In genomic region chr4:181330654-181331595, GRCh38 we compare ENCODE assay signal across 18 cellular contexts.
"Had no signal": no experiment of that assay in that cellular context is flagged by ENCODE, and none has a peak within 500 bp of the region (broad histone marks: within the 10 kb centered on the region; RNA-seq: fewer than 3 reads in every experiment).

No MANE protein-coding gene starts in this region.

- H3K9me3 ChIP-seq: ascending aorta, esophagus muscularis mucosa, tibial artery, vagina had no signal

- H3K4me3 ChIP-seq: ascending aorta, esophagus muscularis mucosa, tibial artery, vagina had no signal

- H3K27me3 Mint-ChIP-seq: activated CD4-positive, alpha-beta memory T cell treated with anti-CD3 and anti-CD28 coated beads, Interleukin-2, amount 10 ng/mL, durations not matched to agents 7 days and 5 days; activated naive CD4-positive, alpha-beta T cell treated with anti-CD3 and anti-CD28 coated beads, Interleukin-2, amount 10 ng/mL, durations not matched to agents 7 days and 5 days had no signal

- H3K36me3 ChIP-seq: ascending aorta, esophagus muscularis mucosa, tibial artery, vagina had no signal

- H3K9me3 Mint-ChIP-seq: nephron had no signal

- H3K4me1 ChIP-seq: ascending aorta, esophagus muscularis mucosa, tibial artery, vagina had no signal

- H3K36me3 Mint-ChIP-seq: activated naive CD4-positive, alpha-beta T cell treated with anti-CD3 and anti-CD28 coated beads, Interleukin-2, amount 10 ng/mL, durations not matched to agents 7 days and 5 days had no signal

- H3K4me1 Mint-ChIP-seq: activated CD4-positive, alpha-beta memory T cell treated with anti-CD3 and anti-CD28 coated beads, Interleukin-2, amount 10 ng/mL, durations not matched to agents 7 days and 5 days; activated naive CD4-positive, alpha-beta T cell treated with anti-CD3 and anti-CD28 coated beads, Interleukin-2, amount 10 ng/mL, durations not matched to agents 7 days and 5 days had no signal

- H3K27ac Mint-ChIP-seq: activated CD4-positive, alpha-beta memory T cell treated with anti-CD3 and anti-CD28 coated beads, Interleukin-2, amount 10 ng/mL, durations not matched to agents 7 days and 5 days; activated naive CD4-positive, alpha-beta T cell treated with anti-CD3 and anti-CD28 coated beads, Interleukin-2, amount 10 ng/mL, durations not matched to agents 7 days and 5 days; nephron; T-helper 2 cell treated with Interferon-gamma antibody and Interleukin-4, amounts not matched to agents 5 μg/mL and 100 μg/mL, for 36 hours had no signal

- H3K4me3 Mint-ChIP-seq: activated CD4-positive, alpha-beta memory T cell treated with anti-CD3 and anti-CD28 coated beads, Interleukin-2, amount 10 ng/mL, durations not matched to agents 7 days and 5 days; activated naive CD4-positive, alpha-beta T cell treated with anti-CD3 and anti-CD28 coated beads, Interleukin-2, amount 10 ng/mL, durations not matched to agents 7 days and 5 days; nephron; T-helper 2 cell treated with Interferon-gamma antibody and Interleukin-4, amounts not matched to agents 5 μg/mL and 100 μg/mL, for 36 hours had no signal

- H3K27me3 ChIP-seq: ascending aorta, esophagus muscularis mucosa, tibial artery, vagina had no signal

- DNase-seq: activated CD4-positive, alpha-beta memory T cell treated with anti-CD3 and anti-CD28 coated beads, Interleukin-2, amount 10 ng/mL, durations not matched to agents 7 days and 5 days; activated CD4-positive, alpha-beta T cell treated with anti-CD3 and anti-CD28 coated beads for 48 hours; activated CD4-positive, CD25-positive, alpha-beta regulatory T cell; activated naive CD4-positive, alpha-beta T cell treated with anti-CD3 and anti-CD28 coated beads, Interleukin-2, amount 10 ng/mL, durations not matched to agents 7 days and 5 days; activated T-cell treated with anti-CD3 and anti-CD28 coated beads, Interleukin-2, amount 50 U/mL, for 1 hour; dermis blood vessel endothelial cell; effector memory CD4-positive, alpha-beta T cell; left cardiac atrium; midbrain; nucleus accumbens; stimulated activated CD8-positive, alpha-beta memory T cell treated with anti-CD3 and anti-CD28 coated beads, Interleukin-4, amount 100 ng/mL, for 48 hours; stimulated activated naive CD4-positive, alpha-beta T cell treated with Interleukin-2 at 50 U/mL for 16 hours; tibial artery had no signal

- H3K27ac ChIP-seq: ascending aorta, esophagus muscularis mucosa, tibial artery, vagina had no signal
